9 cellular contexts compared by ENCODE assay signal in genomic region chr2:9538000-9538507, GRCh38. TPM values are rescaled to one million over a fixed set of nuclear protein-coding genes. Genes with fewer than 3 reads are reported as not detected.
DNase-seq lines count a peak whose midpoint lies in the region; ATAC-seq and TF ChIP-seq lines count a peak whose summit lies in the region.
"Had no signal": no experiment of that assay in that cellular context is flagged by ENCODE, and none has a peak within 500 bp of the region (broad histone marks: within the 10 kb centered on the region; RNA-seq: fewer than 3 reads in every experiment).

No MANE protein-coding gene starts in this region.

- POLR2A ChIA-PET in naive thymus-derived CD8-positive, alpha-beta T cell (lab: Charles Lee) = no interaction called here

- intact Hi-C loops in dendritic cell treated with granulocyte-macrophage colony-stimulating factor and Interleukin-4, amounts not matched to agents 40 ng/mL and 50 ng/mL, for 4 days (cut with micrococcal nuclease) = loop anchor here (5.0 kb wide), 1 partner anchor 89 kb away; no protein-coding TSS in a partner anchor

- no peak overlapping the region for H3K4me3 Mint-ChIP-seq in dendritic cell treated with granulocyte-macrophage colony-stimulating factor and Interleukin-4, amounts not matched to agents 40 ng/mL and 50 ng/mL, for 4 days
- no peak overlapping the region for H3K4me3 Mint-ChIP-seq in activated naive CD8-positive, alpha-beta T cell treated with anti-CD3 and anti-CD28 coated beads for 36 hours
- no peak overlapping the region for H3K4me3 Mint-ChIP-seq in naive thymus-derived CD8-positive, alpha-beta T cell

- H3K27me3 Mint-ChIP-seq in dendritic cell treated with granulocyte-macrophage colony-stimulating factor and Interleukin-4, amounts not matched to agents 40 ng/mL and 50 ng/mL, for 4 days = no peaks in the 10 kb centered on the region
- H3K27me3 Mint-ChIP-seq in activated naive CD8-positive, alpha-beta T cell treated with anti-CD3 and anti-CD28 coated beads for 36 hours = no peaks in the 10 kb centered on the region
- H3K27me3 Mint-ChIP-seq in naive thymus-derived CD8-positive, alpha-beta T cell = no peaks in the 10 kb centered on the region

- H3K4me3 ChIP-seq in AG10803 (ENCODE audit: low read length) = no peak overlapping the region

- DNase-seq in AG10803 (ENCODE audit: low read depth) = peak; percentile 97
- peak; percentile 68 for DNase-seq in NCI-H226
- peak; percentile 57 for DNase-seq in middle frontal gyrus (ENCODE audit: extremely low spot score, low spot score)
- DNase-seq in Ammon's horn (ENCODE audit: low spot score) = no peak
- no peak for DNase-seq in activated naive CD8-positive, alpha-beta T cell treated with anti-CD3 and anti-CD28 coated beads for 36 hours
- DNase-seq in naive thymus-derived CD8-positive, alpha-beta T cell = no peak
- DNase-seq: NCI-H1417 had no signal

- peaks cover 41% of the 10 kb centered on the region for H3K36me3 Mint-ChIP-seq in dendritic cell treated with granulocyte-macrophage colony-stimulating factor and Interleukin-4, amounts not matched to agents 40 ng/mL and 50 ng/mL, for 4 days (ENCODE audit: low read depth)
- H3K36me3 Mint-ChIP-seq in activated naive CD8-positive, alpha-beta T cell treated with anti-CD3 and anti-CD28 coated beads for 36 hours = peaks cover 8% of the 10 kb centered on the region
- peaks cover 0 to 67% (median 6%) of the 10 kb centered on the region in 3 donors for H3K36me3 Mint-ChIP-seq in naive thymus-derived CD8-positive, alpha-beta T cell

- TF ChIP-seq CTCF in AG10803 (conservative IDR thresholded peaks at IDR 0.05; ENCODE audit: low read length) = no peak

- H3K27ac Mint-ChIP-seq in dendritic cell treated with granulocyte-macrophage colony-stimulating factor and Interleukin-4, amounts not matched to agents 40 ng/mL and 50 ng/mL, for 4 days = peak overlapping the region; percentile 84
- H3K27ac Mint-ChIP-seq in activated naive CD8-positive, alpha-beta T cell treated with anti-CD3 and anti-CD28 coated beads for 36 hours = no peak overlapping the region
- H3K27ac Mint-ChIP-seq in naive thymus-derived CD8-positive, alpha-beta T cell = peak overlapping the region in 2 of 10 donors; percentile 4 to 61

- peaks cover 33% of the 10 kb centered on the region for H3K4me1 Mint-ChIP-seq in dendritic cell treated with granulocyte-macrophage colony-stimulating factor and Interleukin-4, amounts not matched to agents 40 ng/mL and 50 ng/mL, for 4 days (ENCODE audit: low read depth)
- peaks cover 21% of the 10 kb centered on the region for H3K4me1 Mint-ChIP-seq in activated naive CD8-positive, alpha-beta T cell treated with anti-CD3 and anti-CD28 coated beads for 36 hours
- H3K4me1 Mint-ChIP-seq in naive thymus-derived CD8-positive, alpha-beta T cell = peaks cover 8 to 60% (median 19%) of the 10 kb centered on the region in 4 donors

- H3K9me3 Mint-ChIP-seq in dendritic cell treated with granulocyte-macrophage colony-stimulating factor and Interleukin-4, amounts not matched to agents 40 ng/mL and 50 ng/mL, for 4 days = no peaks in the 10 kb centered on the region
- H3K9me3 Mint-ChIP-seq in activated naive CD8-positive, alpha-beta T cell treated with anti-CD3 and anti-CD28 coated beads for 36 hours = no peaks in the 10 kb centered on the region
- no peaks in the 10 kb centered on the region for H3K9me3 Mint-ChIP-seq in naive thymus-derived CD8-positive, alpha-beta T cell

- no peak for ATAC-seq in GM19023 (IDR thresholded peaks at IDR 0.05; ENCODE audit: unreplicated experiment)
- no peak for ATAC-seq in naive thymus-derived CD8-positive, alpha-beta T cell

RNA-seq across cellular contexts. Expression of gene ADAM17, which starts 17.6 kb away (rescaled TPM):
- total RNA-seq in activated naive CD8-positive, alpha-beta T cell treated with anti-CD3 and anti-CD28 coated beads for 36 hours = 10 to 100 TPM; 13.4 to 14.5 TPM
- 10 to 100 TPM; 27.2 to 27.9 TPM for total RNA-seq in naive thymus-derived CD8-positive, alpha-beta T cell
- polyA plus RNA-seq in naive thymus-derived CD8-positive, alpha-beta T cell = 1 to 10 TPM; 6.9 to 7.8 (median 7.7) TPM

Comparison
In these comparisons a context has a peak if more than half of its experiments do, and no peak if none do; other contexts are left out.
1. DNase-seq: peak in AG10803 (single experiment), NCI-H226 (single experiment) and middle frontal gyrus (single experiment); none in Ammon's horn (single experiment), activated naive CD8-positive, alpha-beta T cell treated with anti-CD3 and anti-CD28 coated beads for 36 hours (single experiment) and naive thymus-derived CD8-positive, alpha-beta T cell (0 of 10).